In the genomic region with DNA sequence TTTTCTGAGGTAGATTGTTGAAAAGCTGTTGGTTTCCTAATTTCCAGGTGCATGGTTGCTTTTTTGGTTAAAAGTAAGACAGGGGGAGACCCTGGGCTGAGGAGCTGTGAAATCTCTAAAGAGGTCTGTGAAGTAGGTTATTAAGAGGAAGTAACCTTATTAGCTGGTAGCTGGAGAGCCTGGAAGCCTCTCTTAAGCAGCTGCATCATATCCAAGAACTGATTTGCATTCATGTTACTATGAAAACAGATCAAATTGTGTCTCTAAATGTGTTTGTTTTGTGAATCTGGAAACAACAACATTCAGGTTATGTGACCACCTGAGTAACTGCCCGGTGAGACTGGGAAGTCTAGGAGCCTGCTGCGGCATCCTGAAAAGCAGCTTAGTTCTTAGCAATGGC, we compare ENCODE assay signal across 8 cellular contexts. TPM values are rescaled to one million over a fixed set of nuclear protein-coding genes. Genes with fewer than 3 reads are reported as not detected.
DNase-seq lines count a peak whose midpoint lies in the region; ATAC-seq and TF ChIP-seq lines count a peak whose summit lies in the region.

No MANE protein-coding gene starts in this region.

- H3K27ac ChIP-seq in gastroesophageal sphincter (peak overlapping the region; percentile 29 to 75 (median 52)), caudate nucleus (ENCODE audit: low read depth, low read length) (no peak overlapping the region)

- peaks cover 31 to 73% (median 41%) of the 10 kb centered on the region in 3 donors for H3K4me1 ChIP-seq in gastroesophageal sphincter

- H3K36me3 ChIP-seq in gastroesophageal sphincter, result no peaks in the 10 kb centered on the region

- no peak overlapping the region for H3K4me3 Mint-ChIP-seq in activated T-cell treated with anti-CD3 and anti-CD28 coated beads, Interleukin-2, amount 50 U/mL, for 72 hours

- no peaks in the 10 kb centered on the region for H3K36me3 Mint-ChIP-seq in activated T-cell treated with anti-CD3 and anti-CD28 coated beads, Interleukin-2, amount 50 U/mL, for 72 hours (ENCODE audit: insufficient read depth in 2 of 2)

- no peaks in the 10 kb centered on the region for H3K27me3 Mint-ChIP-seq in activated T-cell treated with anti-CD3 and anti-CD28 coated beads, Interleukin-2, amount 50 U/mL, for 72 hours (ENCODE audit: low read depth)

- peak; percentile 89 for ATAC-seq in GM18517 (IDR thresholded peaks at IDR 0.05; ENCODE audit: unreplicated experiment)
- ATAC-seq in GM21529 (IDR thresholded peaks at IDR 0.05; ENCODE audit: unreplicated experiment), result peak; percentile 88
- peak; percentile 86 for ATAC-seq in HG03460 (IDR thresholded peaks at IDR 0.05; ENCODE audit: unreplicated experiment)
- no peak for ATAC-seq in gastroesophageal sphincter
- no peak for ATAC-seq in activated T-cell treated with anti-CD3 and anti-CD28 coated beads, Interleukin-2, amount 50 U/mL, for 72 hours (replicated peaks in 1 of 2)

- no peak for DNase-seq in SKM-1 (lab: John Stamatoyannopoulos, UW; ENCODE audit: unreplicated experiment)
- no peak for DNase-seq in SW480 (ENCODE audit: low spot score)
- DNase-seq in caudate nucleus (lab: John Stamatoyannopoulos, UW), result no peak
- DNase-seq in activated T-cell treated with anti-CD3 and anti-CD28 coated beads, Interleukin-2, amount 50 U/mL, for 72 hours, result no peak

- no peak overlapping the region for H3K27ac Mint-ChIP-seq in activated T-cell treated with anti-CD3 and anti-CD28 coated beads, Interleukin-2, amount 50 U/mL, for 72 hours

- H3K4me3 ChIP-seq in gastroesophageal sphincter, result no peak overlapping the region

- WGBS in gastroesophageal sphincter (ENCODE audit: low coverage in 1 of 2), 2 donors, result 83% methylated on average over 1 to 2 of the region's 2 CpGs

- TF ChIP-seq CTCF in gastroesophageal sphincter (IDR thresholded peaks at IDR 0.05), result no peak

- no peak for TF ChIP-seq POLR2A in gastroesophageal sphincter (IDR thresholded peaks at IDR 0.05)

- TF ChIP-seq EP300 in gastroesophageal sphincter (IDR thresholded peaks at IDR 0.05), result no peak

- H3K27me3 ChIP-seq in gastroesophageal sphincter, result no peaks in the 10 kb centered on the region

- no peaks in the 10 kb centered on the region for H3K9me3 Mint-ChIP-seq in activated T-cell treated with anti-CD3 and anti-CD28 coated beads, Interleukin-2, amount 50 U/mL, for 72 hours

- H3K9me3 ChIP-seq in gastroesophageal sphincter, result no peaks in the 10 kb centered on the region

- peaks cover 28% of the 10 kb centered on the region for H3K4me1 Mint-ChIP-seq in activated T-cell treated with anti-CD3 and anti-CD28 coated beads, Interleukin-2, amount 50 U/mL, for 72 hours (ENCODE audit: low read depth)

RNA-seq across cellular contexts. Expression of a gene that starts 54.1 kb away (rescaled TPM):
- 100 to 1,000 TPM; 153 to 404 (median 215) TPM for total RNA-seq in gastroesophageal sphincter
- total RNA-seq in activated T-cell treated with anti-CD3 and anti-CD28 coated beads, Interleukin-2, amount 50 U/mL, for 72 hours, result 10 to 100 TPM in 1 of 2 donors, 1 to 10 TPM in 1; 9.3 to 12.4 TPM

Comparison
In these comparisons a context has a peak if more than half of its experiments do, and no peak if none do; other contexts are left out.
1. ATAC-seq: peak in GM18517 (single experiment), GM21529 (single experiment) and HG03460 (single experiment); none in gastroesophageal sphincter (single experiment) and activated T-cell treated with anti-CD3 and anti-CD28 coated beads, Interleukin-2, amount 50 U/mL, for 72 hours (0 of 2).
2. RNA of a gene that starts 54.1 kb away (total RNA-seq): 153 to 404 TPM in gastroesophageal sphincter; 9.3 to 12.4 TPM in activated T-cell treated with anti-CD3 and anti-CD28 coated beads, Interleukin-2, amount 50 U/mL, for 72 hours; every median in the first group is over 10 times any median in the second.